10 cellular contexts compared by ENCODE assay signal in the genomic region with DNA sequence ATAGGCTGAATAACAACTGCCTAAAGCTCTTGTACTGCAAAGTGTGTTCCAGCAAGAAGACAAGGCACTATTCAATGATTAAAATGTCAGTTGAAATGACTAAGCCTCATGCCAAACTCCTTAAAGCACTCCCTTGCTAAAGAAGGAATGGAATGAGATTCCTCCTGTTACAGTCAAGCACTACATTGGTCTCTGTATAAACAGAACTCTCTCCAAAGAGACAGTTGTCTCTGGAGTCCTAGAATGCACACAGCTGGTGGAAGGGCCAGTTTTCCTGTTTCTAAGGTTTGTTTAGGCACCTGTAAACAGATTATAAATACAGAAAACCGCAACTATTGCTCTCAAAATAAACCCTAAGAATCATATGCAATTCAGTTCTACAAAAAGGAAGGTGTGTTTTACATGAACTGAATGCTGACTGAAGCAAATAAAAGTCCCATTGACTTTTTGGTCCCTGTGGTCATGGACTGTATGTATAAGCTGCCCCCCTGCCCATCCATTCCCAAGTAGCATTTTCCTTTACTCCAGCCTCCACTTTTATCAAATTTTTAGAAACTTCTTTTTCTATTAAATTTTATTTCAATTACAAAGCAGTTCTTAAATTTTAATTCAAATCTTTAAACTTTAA. TPM values are rescaled to one million over a fixed set of nuclear protein-coding genes. Genes with fewer than 3 reads are reported as not detected.
DNase-seq lines count a peak whose midpoint lies in the region; ATAC-seq, FAIRE-seq and TF ChIP-seq lines count a peak whose summit lies in the region.
"Had no signal": no experiment of that assay in that cellular context is flagged by ENCODE, and none has a peak within 500 bp of the region (broad histone marks: within the 10 kb centered on the region; RNA-seq: fewer than 3 reads in every experiment).

No MANE protein-coding gene starts in this region.

- no peak for FAIRE-seq in frontal cortex (lab: Jason Lieb, UNC)

- WGBS in hepatocyte (ENCODE audit: low lambda C conversion rate, missing lambda C conversion rate) = 72% methylated on average over 1 of the region's 1 CpG

- peak; percentile 79 for DNase-seq in H4 (ENCODE audit: low spot score)
- DNase-seq in astrocyte of the hippocampus (ENCODE audit: low read depth, low spot score) = peak; percentile 86
- DNase-seq in hepatocyte (ENCODE audit: low spot score) = peak; percentile 36
- DNase-seq in thoracic aorta (ENCODE audit: low spot score) = no peak
- no peak for DNase-seq in caudate nucleus (lab: John Stamatoyannopoulos, UW)
- no peak for DNase-seq in NCI-H1092 (lab: John Stamatoyannopoulos, UW)
- DNase-seq in frontal cortex (ENCODE audit: low spot score in 2 of 2) = no peak
- DNase-seq: activated effector memory CD4-positive, alpha-beta T cell treated with Interleukin-2 at 50 U/mL for 16 hours; T-cell had no signal

- H3K4me3 ChIP-seq in hepatocyte (no peak overlapping the region), thoracic aorta (peak overlapping the region; percentile 20)

- peaks cover 51% of the 10 kb centered on the region for H4K20me1 ChIP-seq in hepatocyte (ENCODE audit: insufficient read depth, poor library complexity, severe bottlenecking)

- H3K27me3 ChIP-seq in hepatocyte (no peaks in the 10 kb centered on the region), thoracic aorta (replicated peaks; ENCODE audit: insufficient read depth) (no peaks in the 10 kb centered on the region)

- ATAC-seq in thoracic aorta (ENCODE audit: insufficient number of reproducible peaks, low FRiP score, low read depth) (peak; percentile 55), GM21825 (IDR thresholded peaks at IDR 0.05; ENCODE audit: unreplicated experiment) (no peak)
- ATAC-seq: T-cell had no signal

- H3K4me1 ChIP-seq in hepatocyte (ENCODE audit: insufficient read depth) (peaks cover 4% of the 10 kb centered on the region), thoracic aorta (ENCODE audit: control insufficient read depth in 1 of 2, low read depth in 2 of 2) (peaks cover 6 to 17% of the 10 kb centered on the region in 2 donors)

- H2AFZ ChIP-seq in hepatocyte = no peak overlapping the region

- H3K79me2 ChIP-seq in hepatocyte = peaks cover 87% of the 10 kb centered on the region

- H3K36me3 ChIP-seq in hepatocyte (replicated peaks; ENCODE audit: insufficient read depth, low read depth) (no peaks in the 10 kb centered on the region), thoracic aorta (no peaks in the 10 kb centered on the region)

- no peak overlapping the region for H3K4me2 ChIP-seq in hepatocyte

- H3K9me3 ChIP-seq in hepatocyte (ENCODE audit: low read depth) = no peaks in the 10 kb centered on the region
- H3K9me3 ChIP-seq in thoracic aorta = no peaks in the 10 kb centered on the region

- H3K27ac ChIP-seq in hepatocyte (peak overlapping the region; percentile 14), thoracic aorta (peak overlapping the region in 1 of 2 donors; percentile 37), caudate nucleus (ENCODE audit: low read depth, low read length) (no peak overlapping the region)

- no peaks in the 10 kb centered on the region for H3K9me2 ChIP-seq in hepatocyte (replicated peaks; ENCODE audit: insufficient read depth)

- TF ChIP-seq CTCF in hepatocyte (IDR thresholded peaks at IDR 0.05; ENCODE audit: poor library complexity) = no peak
- TF ChIP-seq CTCF in thoracic aorta (IDR thresholded peaks at IDR 0.05) = no peak

RNA-seq across cellular contexts. Expression of a gene that starts 47.0 kb away (rescaled TPM):
- 71.1 and 71.6 TPM in 2 replicates for total RNA-seq in H4 (2014; rRNA removed; shearing (Covaris generic))
- total RNA-seq in hepatocyte (156 and 168 TPM in 2 replicates), thoracic aorta (100 to 1,000 TPM; 106 to 117 TPM), frontal cortex (26.9 TPM)
- polyA plus RNA-seq in hepatocyte = 33.9 and 35.3 TPM in 2 replicates

Comparison
In these comparisons a context has a peak if more than half of its experiments do, and no peak if none do; other contexts are left out.
1. DNase-seq: peak in H4 (single experiment), astrocyte of the hippocampus (single experiment) and hepatocyte (single experiment); none in thoracic aorta (single experiment), caudate nucleus (0 of 61), NCI-H1092 (single experiment) and frontal cortex (0 of 2).